In genomic region chr11:134656086-134656840, GRCh38 we compare ENCODE assay signal across 8 cellular contexts.
DNase-seq lines count a peak whose midpoint lies in the region; ATAC-seq and TF ChIP-seq lines count a peak whose summit lies in the region.
"Not testable (repeated sequence)": the region's sequence is repeated elsewhere in the genome, so short reads cannot be mapped to it uniquely, and the experiment has no call there.

No MANE protein-coding gene starts in this region.

- not testable (repeated sequence) for H3K9me3 Mint-ChIP-seq in CD4-positive, alpha-beta T cell; activated CD4-positive, alpha-beta memory T cell treated with anti-CD3 and anti-CD28 coated beads, Interleukin-2, amount 10 ng/mL, durations not matched to agents 7 days and 5 days; activated naive CD4-positive, alpha-beta T cell treated with anti-CD3 and anti-CD28 coated beads, Interleukin-2, amount 50 U/mL, for 24 hours; nephron
- peaks cover 4 to 13% of the 10 kb centered on the region in 2 donors for H3K9me3 Mint-ChIP-seq in effector memory CD8-positive, alpha-beta T cell

- TF ChIP-seq POLR2A in lower leg skin (IDR thresholded peaks at IDR 0.05) = not testable (repeated sequence)

- POLR2A ChIA-PET in CD4-positive, alpha-beta T cell (lab: Charles Lee); activated CD4-positive, alpha-beta memory T cell treated with anti-CD3 and anti-CD28 coated beads, Interleukin-2, amount 10 ng/mL, durations not matched to agents 7 days and 5 days (lab: Charles Lee): not testable (repeated sequence)

- TF ChIP-seq CTCF in CD4-positive, alpha-beta T cell (IDR thresholded peaks at IDR 0.05); lower leg skin (IDR thresholded peaks at IDR 0.05); nephron (IDR thresholded peaks at IDR 0.05; ENCODE audit: unreplicated experiment in 3 of 3): not testable (repeated sequence)

- 83 to 86% methylated on average over 21 to 28 of the region's 29 CpGs for WGBS in lower leg skin, 2 donors

- ATAC-seq in CD4-positive, alpha-beta T cell (ENCODE audit: poor library complexity); effector memory CD8-positive, alpha-beta T cell (replicated peaks): not testable (repeated sequence)

- H3K27me3 ChIP-seq in CD4-positive, alpha-beta T cell (ENCODE audit: control insufficient read depth, insufficient read depth, low read length) = peaks cover 25% of the 10 kb centered on the region
- not testable (repeated sequence) for H3K27me3 ChIP-seq in MG63

- not testable (repeated sequence) for H3K36me3 ChIP-seq in MG63

- CTCF ChIA-PET in CD4-positive, alpha-beta T cell (lab: Charles Lee); activated CD4-positive, alpha-beta memory T cell treated with anti-CD3 and anti-CD28 coated beads, Interleukin-2, amount 10 ng/mL, durations not matched to agents 7 days and 5 days (lab: Charles Lee): not testable (repeated sequence)

- H3K27ac Mint-ChIP-seq in CD4-positive, alpha-beta T cell; activated CD4-positive, alpha-beta memory T cell treated with anti-CD3 and anti-CD28 coated beads, Interleukin-2, amount 10 ng/mL, durations not matched to agents 7 days and 5 days; activated naive CD4-positive, alpha-beta T cell treated with anti-CD3 and anti-CD28 coated beads, Interleukin-2, amount 50 U/mL, for 24 hours: not testable (repeated sequence)
- peak overlapping the region in 1 of 2 donors; percentile 51 for H3K27ac Mint-ChIP-seq in effector memory CD8-positive, alpha-beta T cell
- peak overlapping the region; percentile 4 to 84 (median 79) for H3K27ac Mint-ChIP-seq in nephron

- intact Hi-C loops in CD4-positive, alpha-beta T cell (cut with DNase I, micrococcal nuclease); lower leg skin (cut with DNase I; ENCODE audit: low total_unique reads): not testable (repeated sequence)

- not testable (repeated sequence) for H3K27ac ChIP-seq in CD4-positive, alpha-beta T cell (ENCODE audit: low read depth, low read length)

- H3K4me3 ChIP-seq in MG63; lower leg skin (ENCODE audit: low read depth, poor library complexity, severe bottlenecking): not testable (repeated sequence)

- peaks cover 19% of the 10 kb centered on the region for H3K4me1 Mint-ChIP-seq in CD4-positive, alpha-beta T cell (ENCODE audit: low read depth)
- not testable (repeated sequence) for H3K4me1 Mint-ChIP-seq in activated CD4-positive, alpha-beta memory T cell treated with anti-CD3 and anti-CD28 coated beads, Interleukin-2, amount 10 ng/mL, durations not matched to agents 7 days and 5 days
- peaks cover 13% of the 10 kb centered on the region for H3K4me1 Mint-ChIP-seq in activated naive CD4-positive, alpha-beta T cell treated with anti-CD3 and anti-CD28 coated beads, Interleukin-2, amount 50 U/mL, for 24 hours
- H3K4me1 Mint-ChIP-seq in effector memory CD8-positive, alpha-beta T cell (ENCODE audit: low read depth in 2 of 2) = peaks cover 6 to 14% of the 10 kb centered on the region in 2 donors
- peaks cover 12% of the 10 kb centered on the region for H3K4me1 Mint-ChIP-seq in nephron

- DNase-seq in CD4-positive, alpha-beta T cell = peak in 2 of 10 experiments; percentile 19 to 42
- peak; percentile 18 for DNase-seq in MG63
- peak; percentile 4 for DNase-seq in activated CD4-positive, alpha-beta memory T cell treated with anti-CD3 and anti-CD28 coated beads, Interleukin-2, amount 10 ng/mL, durations not matched to agents 7 days and 5 days
- not testable (repeated sequence) for DNase-seq in effector memory CD8-positive, alpha-beta T cell
- DNase-seq in lower leg skin (ENCODE audit: low spot score in 2 of 2) = peak; percentile 9 to 61
- DNase-seq in stimulated activated naive CD4-positive, alpha-beta T cell (lab: John Stamatoyannopoulos, UW) = peak in 4 of 6 experiments; percentile 17 to 37 (median 24)

- not testable (repeated sequence) for H3K36me3 Mint-ChIP-seq in CD4-positive, alpha-beta T cell (ENCODE audit: low read depth); activated CD4-positive, alpha-beta memory T cell treated with anti-CD3 and anti-CD28 coated beads, Interleukin-2, amount 10 ng/mL, durations not matched to agents 7 days and 5 days (ENCODE audit: low read depth); activated naive CD4-positive, alpha-beta T cell treated with anti-CD3 and anti-CD28 coated beads, Interleukin-2, amount 50 U/mL, for 24 hours; effector memory CD8-positive, alpha-beta T cell (ENCODE audit: insufficient read depth); nephron (ENCODE audit: low read depth)

- H3K9me3 ChIP-seq in CD4-positive, alpha-beta T cell (ENCODE audit: control insufficient read depth, low read length); MG63: not testable (repeated sequence)

- peaks cover 24% of the 10 kb centered on the region for H3K27me3 Mint-ChIP-seq in CD4-positive, alpha-beta T cell
- not testable (repeated sequence) for H3K27me3 Mint-ChIP-seq in activated CD4-positive, alpha-beta memory T cell treated with anti-CD3 and anti-CD28 coated beads, Interleukin-2, amount 10 ng/mL, durations not matched to agents 7 days and 5 days
- H3K27me3 Mint-ChIP-seq in activated naive CD4-positive, alpha-beta T cell treated with anti-CD3 and anti-CD28 coated beads, Interleukin-2, amount 50 U/mL, for 24 hours = peaks cover 16% of the 10 kb centered on the region
- H3K27me3 Mint-ChIP-seq in effector memory CD8-positive, alpha-beta T cell = peaks cover 40 to 49% of the 10 kb centered on the region in 2 donors
- peaks cover 19% of the 10 kb centered on the region for H3K27me3 Mint-ChIP-seq in nephron (ENCODE audit: low read depth)

- H3K4me3 Mint-ChIP-seq in CD4-positive, alpha-beta T cell = peak overlapping the region; percentile 15
- H3K4me3 Mint-ChIP-seq in activated CD4-positive, alpha-beta memory T cell treated with anti-CD3 and anti-CD28 coated beads, Interleukin-2, amount 10 ng/mL, durations not matched to agents 7 days and 5 days = not testable (repeated sequence)
- peak overlapping the region; percentile 1 for H3K4me3 Mint-ChIP-seq in activated naive CD4-positive, alpha-beta T cell treated with anti-CD3 and anti-CD28 coated beads, Interleukin-2, amount 50 U/mL, for 24 hours
- peak overlapping the region; percentile 47 to 67 for H3K4me3 Mint-ChIP-seq in effector memory CD8-positive, alpha-beta T cell
- peak overlapping the region in 2 of 3 experiments; percentile 7 to 10 for H3K4me3 Mint-ChIP-seq in nephron
